ENCODE assay signal across 25 cellular contexts in the genomic region with DNA sequence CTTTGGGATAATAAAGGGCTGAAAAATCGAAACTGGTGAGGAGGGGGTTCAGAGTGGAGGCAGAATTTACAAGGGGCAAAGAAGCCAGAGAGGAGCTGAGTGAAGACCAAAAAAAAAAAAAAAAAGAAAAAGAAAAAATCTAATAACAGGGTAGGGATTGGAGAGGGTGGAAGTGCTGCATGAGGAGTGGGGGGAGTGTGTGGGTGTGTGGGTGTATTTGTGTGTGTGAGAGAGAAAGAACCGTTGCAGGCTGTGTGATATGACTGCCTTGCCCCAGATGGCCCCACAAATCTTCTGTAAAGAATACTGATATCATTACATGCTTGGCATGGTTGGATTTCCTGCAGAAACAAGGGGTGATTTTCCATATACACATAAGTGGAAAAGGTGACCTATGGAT.
DNase-seq lines count a peak whose midpoint lies in the region; ATAC-seq, FAIRE-seq and TF ChIP-seq lines count a peak whose summit lies in the region.
"Had no signal": no experiment of that assay in that cellular context is flagged by ENCODE, and none has a peak within 500 bp of the region (broad histone marks: within the 10 kb centered on the region; RNA-seq: fewer than 3 reads in every experiment).

No MANE protein-coding gene starts in this region.

- CTCF ChIA-PET in K562 (lab: Yijun Ruan, JAX; ENCODE audit: low intra/inter-chr PET ratio) = no interaction called here

- intact Hi-C loops in K562 (cut with micrococcal nuclease) = no loop called here

- H3K4me1 Mint-ChIP-seq in progenitor cell of endocrine pancreas (ENCODE audit: low read depth) = no peaks in the 10 kb centered on the region
- H3K4me1 Mint-ChIP-seq: CD14-positive monocyte; CD8-positive, alpha-beta memory T cell had no signal

- no peak for TF ChIP-seq POLR2A in K562 (conservative IDR thresholded peaks at IDR 0.05)

- in situ Hi-C loops in K562 (cut with MboI) = loop anchor here (25.0 kb wide), 1 partner anchor 1117 kb away; no protein-coding TSS in a partner anchor

- H3K9me1 ChIP-seq in K562 (ENCODE audit: control insufficient read depth, insufficient read depth, low read length) = no peaks in the 10 kb centered on the region

- no peak for FAIRE-seq in K562 (lab: Jason Lieb, UNC)
- FAIRE-seq: A204.1, D721Med, GM12878, GM19239 had no signal

- H3K27ac ChIP-seq in K562 (ENCODE audit: extremely low read depth, low read depth, low read length) = no peak overlapping the region
- H3K27ac ChIP-seq in effector memory CD4-positive, alpha-beta T cell (ENCODE audit: insufficient read depth, low read length, poor library complexity, severe bottlenecking) = no peak overlapping the region
- H3K27ac ChIP-seq: 22Rv1; BLaER1 treated with 17β-estradiol and CSF1 and Interleukin-3, amounts not matched to agents 10 nM and 100 nM; GM23248 had no signal

- H3K9me3 ChIP-seq in K562 (replicated peaks; ENCODE audit: control insufficient read depth, insufficient read depth, low read depth, low read length) = no peaks in the 10 kb centered on the region
- no peaks in the 10 kb centered on the region for H3K9me3 ChIP-seq in effector memory CD4-positive, alpha-beta T cell (ENCODE audit: control insufficient read depth, low read length)
- H3K9me3 ChIP-seq: BE2C; BLaER1 treated with 17β-estradiol and CSF1 and Interleukin-3, amounts not matched to agents 10 nM and 100 nM had no signal

- 4% methylated on average over 2 of the region's 2 CpGs for WGBS in K562 (ENCODE audit: insufficient coverage, low coverage, missing lambda C conversion rate)

- H3K4me1 ChIP-seq in K562 (replicated peaks in 1 of 2; ENCODE audit: control insufficient read depth in 2 of 2, insufficient read depth in 2 of 2, low read length in 2 of 2) = no peaks in the 10 kb centered on the region
- no peaks in the 10 kb centered on the region for H3K4me1 ChIP-seq in effector memory CD4-positive, alpha-beta T cell (ENCODE audit: control insufficient read depth, insufficient read depth, low read length, poor library complexity, severe bottlenecking)
- H3K4me1 ChIP-seq: BE2C; BLaER1 treated with 17β-estradiol and CSF1 and Interleukin-3, amounts not matched to agents 10 nM and 100 nM had no signal

- H3K36me3 ChIP-seq in K562 (ENCODE audit: control insufficient read depth, insufficient read depth, low read length) = no peaks in the 10 kb centered on the region
- no peaks in the 10 kb centered on the region for H3K36me3 ChIP-seq in effector memory CD4-positive, alpha-beta T cell (ENCODE audit: control insufficient read depth, insufficient read depth, low read length)
- H3K36me3 ChIP-seq: BE2C had no signal

- TF ChIP-seq RAD21 in K562 (CRISPR knock-in tag; conservative IDR thresholded peaks at IDR 0.05 in 1 of 2, IDR thresholded peaks at IDR 0.05 in 1 of 2) = no peak

- no peak overlapping the region for H3K9ac ChIP-seq in K562 (ENCODE audit: insufficient read depth in 1 of 2, low read depth in 2 of 2, low read length in 2 of 2)
- H3K9ac ChIP-seq: BLaER1 treated with 17β-estradiol and CSF1 and Interleukin-3, amounts not matched to agents 10 nM and 100 nM; GM23248 had no signal

- H3K9me3 Mint-ChIP-seq in progenitor cell of endocrine pancreas (ENCODE audit: low read depth) = no peaks in the 10 kb centered on the region
- H3K9me3 Mint-ChIP-seq: CD4-positive, alpha-beta T cell; CD8-positive, alpha-beta memory T cell; H9; HFFc6 had no signal

- no peaks in the 10 kb centered on the region for H4K20me1 ChIP-seq in K562 (replicated peaks; ENCODE audit: control insufficient read depth, insufficient read depth, low read length)

- no peak overlapping the region for H3K4me2 ChIP-seq in K562 (ENCODE audit: insufficient read depth, low read length)
- H3K4me2 ChIP-seq: BLaER1 treated with 17β-estradiol and CSF1 and Interleukin-3, amounts not matched to agents 10 nM and 100 nM had no signal

- H3K27ac Mint-ChIP-seq in progenitor cell of endocrine pancreas = peak overlapping the region; percentile 38
- H3K27ac Mint-ChIP-seq: CD14-positive monocyte; CD4-positive, alpha-beta T cell; CD8-positive, alpha-beta memory T cell; HFFc6 had no signal

- H2AFZ ChIP-seq in K562 (ENCODE audit: low read depth, low read length) = no peak overlapping the region
- H2AFZ ChIP-seq: GM23248 had no signal

- no peak for ATAC-seq in K562
- ATAC-seq in HG03432 (IDR thresholded peaks at IDR 0.05; ENCODE audit: unreplicated experiment) = no peak
- ATAC-seq: GM12878, HCT116 had no signal

- DNase-seq in Ammon's horn (ENCODE audit: low spot score) = peak; percentile 47
- DNase-seq in NCI-H2227 (lab: John Stamatoyannopoulos, UW; ENCODE audit: unreplicated experiment) = peak; percentile 42
- no peak for DNase-seq in K562 (ENCODE audit: extremely low read depth in 1 of 4, low spot score in 3 of 4)
- DNase-seq in progenitor cell of endocrine pancreas (ENCODE audit: low spot score, unreplicated experiment) = no peak
- no peak for DNase-seq in effector memory CD4-positive, alpha-beta T cell
- no peak for DNase-seq in hippocampal formation (lab: John Stamatoyannopoulos, UW)
- DNase-seq: BE2C; CD4-positive, alpha-beta T cell; CD8-positive, alpha-beta memory T cell; DMS 273 treated with DMSO at 0.1 percent for 48 hours; DMS79; EL; GDM1; GM23248; H9; HFFc6 had no signal

- TF ChIP-seq CTCF in K562 (IDR thresholded peaks at IDR 0.05 in 2 of 3, conservative IDR thresholded peaks at IDR 0.05 in 1 of 3; ENCODE audit: insufficient read depth in 2 of 3, low read depth in 1 of 3, low read length in 3 of 3) (no peak), progenitor cell of endocrine pancreas (IDR thresholded peaks at IDR 0.05; ENCODE audit: unreplicated experiment) (no peak)

- H3K4me3 ChIP-seq in K562 = no peak overlapping the region
- H3K4me3 ChIP-seq in effector memory CD4-positive, alpha-beta T cell (ENCODE audit: insufficient read depth, low read depth, low read length, poor library complexity, severe bottlenecking) = no peak overlapping the region
- H3K4me3 ChIP-seq: BLaER1 treated with 17β-estradiol and CSF1 and Interleukin-3, amounts not matched to agents 10 nM and 100 nM; GM12878; GM23248 had no signal

- no peak for TF ChIP-seq EP300 in K562 (IDR thresholded peaks at IDR 0.05; ENCODE audit: low read length)

- H3K36me3 Mint-ChIP-seq in progenitor cell of endocrine pancreas (ENCODE audit: insufficient read depth) = peaks cover 16% of the 10 kb centered on the region
- H3K36me3 Mint-ChIP-seq: CD14-positive monocyte; CD8-positive, alpha-beta memory T cell had no signal

- no peak overlapping the region for H3K4me3 Mint-ChIP-seq in progenitor cell of endocrine pancreas (ENCODE audit: low read depth)
- H3K4me3 Mint-ChIP-seq: CD14-positive monocyte; CD4-positive, alpha-beta T cell; CD8-positive, alpha-beta memory T cell; H9; HFFc6 had no signal

- no TSS peak for BruUV-seq in K562 (replicated peaks; lab: Mats Ljungman, UMichigan)

- H3K79me2 ChIP-seq in K562 (ENCODE audit: control insufficient read depth, insufficient read depth, low read length) = no peaks in the 10 kb centered on the region

- no peaks in the 10 kb centered on the region for H3K27me3 ChIP-seq in K562 (ENCODE audit: control insufficient read depth in 2 of 2, insufficient read depth in 2 of 2, low read length in 2 of 2)
- H3K27me3 ChIP-seq in effector memory CD4-positive, alpha-beta T cell (replicated peaks; ENCODE audit: control insufficient read depth, insufficient read depth, low read length, poor library complexity, severe bottlenecking) = no peaks in the 10 kb centered on the region
- H3K27me3 ChIP-seq: BE2C; BLaER1 treated with 17β-estradiol and CSF1 and Interleukin-3, amounts not matched to agents 10 nM and 100 nM had no signal

- H3K27me3 Mint-ChIP-seq in progenitor cell of endocrine pancreas = no peaks in the 10 kb centered on the region
- H3K27me3 Mint-ChIP-seq: CD4-positive, alpha-beta T cell had no signal

- POLR2A ChIA-PET in K562 (lab: Yijun Ruan, JAX) = interaction anchor here (0.5 to 0.8 kb wide), 2 partner anchors 11 to 680 kb away, joined by 3 to 4 read pairs; partner anchors contain the start of gene IFRD1

TF ChIP-seq in K562, 482 proteins besides CTCF, POLR2A, EP300 and RAD21:
- TF ChIP-seq EGR1 (conservative IDR thresholded peaks at IDR 0.05) = peak; percentile 49; the same call in 1 of the 2 replicates
- TF ChIP-seq ZEB2 (IDR thresholded peaks at IDR 0.05) = no peak

Comparison
In these comparisons a context has a peak if more than half of its experiments do, and no peak if none do; other contexts are left out.
1. DNase-seq: peak in Ammon's horn (single experiment) and NCI-H2227 (single experiment); none in K562 (0 of 4), progenitor cell of endocrine pancreas (single experiment), effector memory CD4-positive, alpha-beta T cell (0 of 3) and hippocampal formation (0 of 2).